ENCODE assay signal across 1 cellular context in genomic region chr6:166330612-166331011, GRCh38.
A peak's percentile ranks its signal among the peaks of the same experiment; 100 is the strongest.
TF ChIP-seq lines count a peak whose summit lies in the region.

No MANE protein-coding gene starts in this region.

TF ChIP-seq in HepG2, 621 proteins besides CTCF, POLR2A, EP300 and RAD21 (continued from another document and continues in another):
- TF ChIP-seq, protein P1, sequence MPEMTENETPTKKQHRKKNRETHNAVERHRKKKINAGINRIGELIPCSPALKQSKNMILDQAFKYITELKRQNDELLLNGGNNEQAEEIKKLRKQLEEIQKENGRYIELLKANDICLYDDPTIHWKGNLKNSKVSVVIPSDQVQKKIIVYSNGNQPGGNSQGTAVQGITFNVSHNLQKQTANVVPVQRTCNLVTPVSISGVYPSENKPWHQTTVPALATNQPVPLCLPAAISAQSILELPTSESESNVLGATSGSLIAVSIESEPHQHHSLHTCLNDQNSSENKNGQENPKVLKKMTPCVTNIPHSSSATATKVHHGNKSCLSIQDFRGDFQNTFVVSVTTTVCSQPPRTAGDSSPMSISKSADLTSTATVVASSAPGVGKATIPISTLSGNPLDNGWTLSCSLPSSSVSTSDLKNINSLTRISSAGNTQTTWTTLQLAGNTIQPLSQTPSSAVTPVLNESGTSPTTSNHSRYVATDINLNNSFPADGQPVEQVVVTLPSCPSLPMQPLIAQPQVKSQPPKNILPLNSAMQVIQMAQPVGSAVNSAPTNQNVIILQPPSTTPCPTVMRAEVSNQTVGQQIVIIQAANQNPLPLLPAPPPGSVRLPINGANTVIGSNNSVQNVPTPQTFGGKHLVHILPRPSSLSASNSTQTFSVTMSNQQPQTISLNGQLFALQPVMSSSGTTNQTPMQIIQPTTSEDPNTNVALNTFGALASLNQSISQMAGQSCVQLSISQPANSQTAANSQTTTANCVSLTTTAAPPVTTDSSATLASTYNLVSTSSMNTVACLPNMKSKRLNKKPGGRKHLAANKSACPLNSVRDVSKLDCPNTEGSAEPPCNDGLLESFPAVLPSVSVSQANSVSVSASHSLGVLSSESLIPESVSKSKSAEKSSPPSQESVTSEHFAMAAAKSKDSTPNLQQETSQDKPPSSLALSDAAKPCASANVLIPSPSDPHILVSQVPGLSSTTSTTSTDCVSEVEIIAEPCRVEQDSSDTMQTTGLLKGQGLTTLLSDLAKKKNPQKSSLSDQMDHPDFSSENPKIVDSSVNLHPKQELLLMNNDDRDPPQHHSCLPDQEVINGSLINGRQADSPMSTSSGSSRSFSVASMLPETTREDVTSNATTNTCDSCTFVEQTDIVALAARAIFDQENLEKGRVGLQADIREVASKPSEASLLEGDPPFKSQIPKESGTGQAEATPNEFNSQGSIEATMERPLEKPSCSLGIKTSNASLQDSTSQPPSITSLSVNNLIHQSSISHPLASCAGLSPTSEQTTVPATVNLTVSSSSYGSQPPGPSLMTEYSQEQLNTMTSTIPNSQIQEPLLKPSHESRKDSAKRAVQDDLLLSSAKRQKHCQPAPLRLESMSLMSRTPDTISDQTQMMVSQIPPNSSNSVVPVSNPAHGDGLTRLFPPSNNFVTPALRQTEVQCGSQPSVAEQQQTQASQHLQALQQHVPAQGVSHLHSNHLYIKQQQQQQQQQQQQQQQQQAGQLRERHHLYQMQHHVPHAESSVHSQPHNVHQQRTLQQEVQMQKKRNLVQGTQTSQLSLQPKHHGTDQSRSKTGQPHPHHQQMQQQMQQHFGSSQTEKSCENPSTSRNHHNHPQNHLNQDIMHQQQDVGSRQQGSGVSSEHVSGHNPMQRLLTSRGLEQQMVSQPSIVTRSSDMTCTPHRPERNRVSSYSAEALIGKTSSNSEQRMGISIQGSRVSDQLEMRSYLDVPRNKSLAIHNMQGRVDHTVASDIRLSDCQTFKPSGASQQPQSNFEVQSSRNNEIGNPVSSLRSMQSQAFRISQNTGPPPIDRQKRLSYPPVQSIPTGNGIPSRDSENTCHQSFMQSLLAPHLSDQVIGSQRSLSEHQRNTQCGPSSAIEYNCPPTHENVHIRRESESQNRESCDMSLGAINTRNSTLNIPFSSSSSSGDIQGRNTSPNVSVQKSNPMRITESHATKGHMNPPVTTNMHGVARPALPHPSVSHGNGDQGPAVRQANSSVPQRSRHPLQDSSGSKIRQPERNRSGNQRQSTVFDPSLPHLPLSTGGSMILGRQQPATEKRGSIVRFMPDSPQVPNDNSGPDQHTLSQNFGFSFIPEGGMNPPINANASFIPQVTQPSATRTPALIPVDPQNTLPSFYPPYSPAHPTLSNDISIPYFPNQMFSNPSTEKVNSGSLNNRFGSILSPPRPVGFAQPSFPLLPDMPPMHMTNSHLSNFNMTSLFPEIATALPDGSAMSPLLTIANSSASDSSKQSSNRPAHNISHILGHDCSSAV (CRISPR knock-in tag; IDR thresholded peaks at IDR 0.05; ENCODE audit: borderline replicate concordance): no peak
- TF ChIP-seq ZNF484 (CRISPR knock-in tag; IDR thresholded peaks at IDR 0.05; ENCODE audit: borderline replicate concordance, low read depth) (no peak), GATAD2A (CRISPR knock-in tag; IDR thresholded peaks at IDR 0.05) (peak; percentile 70), ZNF678 (CRISPR knock-in tag; IDR thresholded peaks at IDR 0.05) (no peak), JUN (CRISPR knock-in tag; IDR thresholded peaks at IDR 0.05) (no peak), ZNF775 (CRISPR knock-in tag; IDR thresholded peaks at IDR 0.05; ENCODE audit: borderline replicate concordance) (no peak), ZNF782 (CRISPR knock-in tag; IDR thresholded peaks at IDR 0.05; ENCODE audit: borderline replicate concordance) (no peak; the same call in 1 of the 2 replicates), PCBP1 (IDR thresholded peaks at IDR 0.05; ENCODE audit: borderline replicate concordance, low read depth, low read length) (no peak), TOPORS (CRISPR knock-in tag; IDR thresholded peaks at IDR 0.05) (no peak), TAF15 (IDR thresholded peaks at IDR 0.05; ENCODE audit: low read depth, low read length, poor library complexity, severe bottlenecking) (no peak), ZNF513 (CRISPR knock-in tag; conservative IDR thresholded peaks at IDR 0.05) (no peak), ELF3 (CRISPR knock-in tag; IDR thresholded peaks at IDR 0.05) (0 out of 2 replicates have a peak, but pooled peaks have one; percentile 59), SNAPC4 (CRISPR knock-in tag; IDR thresholded peaks at IDR 0.05) (no peak), ZNF143 (CRISPR knock-in tag; IDR thresholded peaks at IDR 0.05) (no peak), REXO4 (CRISPR knock-in tag; IDR thresholded peaks at IDR 0.05; ENCODE audit: borderline replicate concordance) (no peak), GTF2F1 (IDR thresholded peaks at IDR 0.05; ENCODE audit: low read length) (no peak), TEAD2 (CRISPR knock-in tag; IDR thresholded peaks at IDR 0.05) (no peak), XRCC5 (optimal IDR thresholded peaks at IDR 0.05; ENCODE audit: low read length) (peak; percentile 96), ZFYVE20 (CRISPR knock-in tag; IDR thresholded peaks at IDR 0.05; ENCODE audit: borderline replicate concordance, low read depth) (no peak), ZNF329 (CRISPR knock-in tag; IDR thresholded peaks at IDR 0.05; ENCODE audit: low read depth) (0 out of 2 replicates have a peak, but pooled peaks have one; percentile 65), YEATS4 (CRISPR knock-in tag; IDR thresholded peaks at IDR 0.05; ENCODE audit: borderline replicate concordance) (0 out of 2 replicates have a peak, but pooled peaks have one; percentile 35), CREB1 (IDR thresholded peaks at IDR 0.05) (no peak), CREB1 (CRISPR knock-in tag; IDR thresholded peaks at IDR 0.05) (no peak)
- TF ChIP-seq, protein P2, sequence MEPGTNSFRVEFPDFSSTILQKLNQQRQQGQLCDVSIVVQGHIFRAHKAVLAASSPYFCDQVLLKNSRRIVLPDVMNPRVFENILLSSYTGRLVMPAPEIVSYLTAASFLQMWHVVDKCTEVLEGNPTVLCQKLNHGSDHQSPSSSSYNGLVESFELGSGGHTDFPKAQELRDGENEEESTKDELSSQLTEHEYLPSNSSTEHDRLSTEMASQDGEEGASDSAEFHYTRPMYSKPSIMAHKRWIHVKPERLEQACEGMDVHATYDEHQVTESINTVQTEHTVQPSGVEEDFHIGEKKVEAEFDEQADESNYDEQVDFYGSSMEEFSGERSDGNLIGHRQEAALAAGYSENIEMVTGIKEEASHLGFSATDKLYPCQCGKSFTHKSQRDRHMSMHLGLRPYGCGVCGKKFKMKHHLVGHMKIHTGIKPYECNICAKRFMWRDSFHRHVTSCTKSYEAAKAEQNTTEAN (CRISPR knock-in tag; conservative IDR thresholded peaks at IDR 0.05): no peak
- TF ChIP-seq, protein P3, sequence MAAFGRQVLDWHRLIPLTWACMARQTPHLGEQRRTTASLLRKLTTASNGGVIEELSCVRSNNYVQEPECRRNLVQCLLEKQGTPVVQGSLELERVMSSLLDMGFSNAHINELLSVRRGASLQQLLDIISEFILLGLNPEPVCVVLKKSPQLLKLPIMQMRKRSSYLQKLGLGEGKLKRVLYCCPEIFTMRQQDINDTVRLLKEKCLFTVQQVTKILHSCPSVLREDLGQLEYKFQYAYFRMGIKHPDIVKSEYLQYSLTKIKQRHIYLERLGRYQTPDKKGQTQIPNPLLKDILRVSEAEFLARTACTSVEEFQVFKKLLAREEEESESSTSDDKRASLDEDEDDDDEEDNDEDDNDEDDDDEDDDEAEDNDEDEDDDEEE (CRISPR knock-in tag; IDR thresholded peaks at IDR 0.05): no peak
- TF ChIP-seq, protein P4, sequence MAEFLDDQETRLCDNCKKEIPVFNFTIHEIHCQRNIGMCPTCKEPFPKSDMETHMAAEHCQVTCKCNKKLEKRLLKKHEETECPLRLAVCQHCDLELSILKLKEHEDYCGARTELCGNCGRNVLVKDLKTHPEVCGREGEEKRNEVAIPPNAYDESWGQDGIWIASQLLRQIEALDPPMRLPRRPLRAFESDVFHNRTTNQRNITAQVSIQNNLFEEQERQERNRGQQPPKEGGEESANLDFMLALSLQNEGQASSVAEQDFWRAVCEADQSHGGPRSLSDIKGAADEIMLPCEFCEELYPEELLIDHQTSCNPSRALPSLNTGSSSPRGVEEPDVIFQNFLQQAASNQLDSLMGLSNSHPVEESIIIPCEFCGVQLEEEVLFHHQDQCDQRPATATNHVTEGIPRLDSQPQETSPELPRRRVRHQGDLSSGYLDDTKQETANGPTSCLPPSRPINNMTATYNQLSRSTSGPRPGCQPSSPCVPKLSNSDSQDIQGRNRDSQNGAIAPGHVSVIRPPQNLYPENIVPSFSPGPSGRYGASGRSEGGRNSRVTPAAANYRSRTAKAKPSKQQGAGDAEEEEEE (CRISPR knock-in tag; IDR thresholded peaks at IDR 0.05; ENCODE audit: borderline replicate concordance): no peak
- TF ChIP-seq, protein P5, sequence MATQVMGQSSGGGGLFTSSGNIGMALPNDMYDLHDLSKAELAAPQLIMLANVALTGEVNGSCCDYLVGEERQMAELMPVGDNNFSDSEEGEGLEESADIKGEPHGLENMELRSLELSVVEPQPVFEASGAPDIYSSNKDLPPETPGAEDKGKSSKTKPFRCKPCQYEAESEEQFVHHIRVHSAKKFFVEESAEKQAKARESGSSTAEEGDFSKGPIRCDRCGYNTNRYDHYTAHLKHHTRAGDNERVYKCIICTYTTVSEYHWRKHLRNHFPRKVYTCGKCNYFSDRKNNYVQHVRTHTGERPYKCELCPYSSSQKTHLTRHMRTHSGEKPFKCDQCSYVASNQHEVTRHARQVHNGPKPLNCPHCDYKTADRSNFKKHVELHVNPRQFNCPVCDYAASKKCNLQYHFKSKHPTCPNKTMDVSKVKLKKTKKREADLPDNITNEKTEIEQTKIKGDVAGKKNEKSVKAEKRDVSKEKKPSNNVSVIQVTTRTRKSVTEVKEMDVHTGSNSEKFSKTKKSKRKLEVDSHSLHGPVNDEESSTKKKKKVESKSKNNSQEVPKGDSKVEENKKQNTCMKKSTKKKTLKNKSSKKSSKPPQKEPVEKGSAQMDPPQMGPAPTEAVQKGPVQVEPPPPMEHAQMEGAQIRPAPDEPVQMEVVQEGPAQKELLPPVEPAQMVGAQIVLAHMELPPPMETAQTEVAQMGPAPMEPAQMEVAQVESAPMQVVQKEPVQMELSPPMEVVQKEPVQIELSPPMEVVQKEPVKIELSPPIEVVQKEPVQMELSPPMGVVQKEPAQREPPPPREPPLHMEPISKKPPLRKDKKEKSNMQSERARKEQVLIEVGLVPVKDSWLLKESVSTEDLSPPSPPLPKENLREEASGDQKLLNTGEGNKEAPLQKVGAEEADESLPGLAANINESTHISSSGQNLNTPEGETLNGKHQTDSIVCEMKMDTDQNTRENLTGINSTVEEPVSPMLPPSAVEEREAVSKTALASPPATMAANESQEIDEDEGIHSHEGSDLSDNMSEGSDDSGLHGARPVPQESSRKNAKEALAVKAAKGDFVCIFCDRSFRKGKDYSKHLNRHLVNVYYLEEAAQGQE (IDR thresholded peaks at IDR 0.05; ENCODE audit: borderline replicate concordance in 1 of 2, low read depth in 1 of 2, low read length in 2 of 2): no peak; a peak in 1 of 4 replicates
- TF ChIP-seq, protein P6, sequence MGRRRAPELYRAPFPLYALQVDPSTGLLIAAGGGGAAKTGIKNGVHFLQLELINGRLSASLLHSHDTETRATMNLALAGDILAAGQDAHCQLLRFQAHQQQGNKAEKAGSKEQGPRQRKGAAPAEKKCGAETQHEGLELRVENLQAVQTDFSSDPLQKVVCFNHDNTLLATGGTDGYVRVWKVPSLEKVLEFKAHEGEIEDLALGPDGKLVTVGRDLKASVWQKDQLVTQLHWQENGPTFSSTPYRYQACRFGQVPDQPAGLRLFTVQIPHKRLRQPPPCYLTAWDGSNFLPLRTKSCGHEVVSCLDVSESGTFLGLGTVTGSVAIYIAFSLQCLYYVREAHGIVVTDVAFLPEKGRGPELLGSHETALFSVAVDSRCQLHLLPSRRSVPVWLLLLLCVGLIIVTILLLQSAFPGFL (CRISPR knock-in tag; IDR thresholded peaks at IDR 0.05): no peak
- TF ChIP-seq, protein P7, sequence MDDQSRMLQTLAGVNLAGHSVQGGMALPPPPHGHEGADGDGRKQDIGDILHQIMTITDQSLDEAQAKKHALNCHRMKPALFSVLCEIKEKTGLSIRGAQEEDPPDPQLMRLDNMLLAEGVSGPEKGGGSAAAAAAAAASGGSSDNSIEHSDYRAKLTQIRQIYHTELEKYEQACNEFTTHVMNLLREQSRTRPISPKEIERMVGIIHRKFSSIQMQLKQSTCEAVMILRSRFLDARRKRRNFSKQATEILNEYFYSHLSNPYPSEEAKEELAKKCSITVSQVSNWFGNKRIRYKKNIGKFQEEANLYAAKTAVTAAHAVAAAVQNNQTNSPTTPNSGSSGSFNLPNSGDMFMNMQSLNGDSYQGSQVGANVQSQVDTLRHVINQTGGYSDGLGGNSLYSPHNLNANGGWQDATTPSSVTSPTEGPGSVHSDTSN (CRISPR knock-in tag; IDR thresholded peaks at IDR 0.05; ENCODE audit: borderline replicate concordance): no peak
